In genomic region chr6:13242178-13242577, GRCh38 we compare ENCODE assay signal across 20 cellular contexts.
A peak's percentile ranks its signal among the peaks of the same experiment; 100 is the strongest.
DNase-seq lines count a peak whose midpoint lies in the region; ATAC-seq, FAIRE-seq and TF ChIP-seq lines count a peak whose summit lies in the region.
"Had no signal": no experiment of that assay in that cellular context is flagged by ENCODE, and none has a peak within 500 bp of the region (broad histone marks: within the 10 kb centered on the region; RNA-seq: fewer than 3 reads in every experiment).

No MANE protein-coding gene starts in this region.

- no peak for TF ChIP-seq RAD21 in HepG2 (CRISPR knock-in tag; IDR thresholded peaks at IDR 0.05)

- no peaks in the 10 kb centered on the region for H3K4me1 ChIP-seq in endodermal cell (ENCODE audit: control insufficient read depth, insufficient read depth, low read length)
- peaks cover 14% of the 10 kb centered on the region for H3K4me1 ChIP-seq in HepG2 (ENCODE audit: insufficient read depth, low read length)

- intact Hi-C loops in HepG2 (cut with micrococcal nuclease; ENCODE audit: unreplicated experiment): no loop called here
- intact Hi-C loops in natural killer cell (cut with micrococcal nuclease): no loop called here

- no peak for DNase-seq in WTC11 (ENCODE audit: low spot score)
- DNase-seq in endodermal cell: peak; percentile 8
- DNase-seq in HepG2 (ENCODE audit: low spot score): no peak
- no peak for DNase-seq in stimulated activated naive B cell treated with anti-CD40 and anti-IgM and Interleukin-4, amounts not matched to agents 10 μg/mL and 1 μg/mL and 100 μg/mL, for 72 hours
- DNase-seq in HCEC 1CT: no peak
- no peak for DNase-seq in natural killer cell
- no peak for DNase-seq in medulla oblongata (ENCODE audit: extremely low spot score)
- DNase-seq: C1 segment of cervical spinal cord; CD4-positive, CD25-positive, alpha-beta regulatory T cell; CD8-positive, alpha-beta T cell; DMS 273 treated with DMSO at 0.1 percent for 48 hours; DMS79; GDM1 had no signal

- H3K9ac ChIP-seq in endodermal cell (ENCODE audit: extremely low read depth, low read length, poor library complexity, severe bottlenecking) (no peak overlapping the region), HepG2 (ENCODE audit: insufficient read depth, low read depth, low read length) (no peak overlapping the region)

- H3K27me3 Mint-ChIP-seq in WTC11 (ENCODE audit: low read depth): no peaks in the 10 kb centered on the region
- peaks cover 2% of the 10 kb centered on the region for H3K27me3 Mint-ChIP-seq in endodermal cell (ENCODE audit: insufficient read depth)
- peaks cover 0 to 4% of the 10 kb centered on the region in 2 donors for H3K27me3 Mint-ChIP-seq in stimulated activated naive B cell treated with anti-CD40 and anti-IgM and Interleukin-4, amounts not matched to agents 10 μg/mL and 1 μg/mL and 100 μg/mL, for 72 hours
- peaks cover 15 to 35% of the 10 kb centered on the region in 2 donors for H3K27me3 Mint-ChIP-seq in natural killer cell (ENCODE audit: low read depth in 2 of 2)

- WGBS in endodermal cell (ENCODE audit: insufficient coverage in 1 of 2, insufficient read length in 1 of 2), 2 experiments: 92 to 93% methylated on average over 3 of the region's 3 CpGs
- WGBS in HepG2 (ENCODE audit: low lambda C conversion rate): 49% methylated on average over 3 of the region's 3 CpGs

- CTCF ChIA-PET in WTC11 (lab: Charles Lee): no interaction called here
- CTCF ChIA-PET in HepG2 (lab: Yijun Ruan, JAX; ENCODE audit: low intra/inter-chr PET ratio, low total read pairs): no interaction called here

- no peaks in the 10 kb centered on the region for H4K20me1 ChIP-seq in HepG2 (ENCODE audit: insufficient read depth, low read length)

- no peak overlapping the region for H3K27ac ChIP-seq in endodermal cell (ENCODE audit: low read depth, low read length)
- H3K27ac ChIP-seq in HepG2 (ENCODE audit: extremely low read length, insufficient read depth, low read length): no peak overlapping the region

- no peak overlapping the region for H3K4me3 Mint-ChIP-seq in WTC11
- no peak overlapping the region for H3K4me3 Mint-ChIP-seq in endodermal cell
- H3K4me3 Mint-ChIP-seq in stimulated activated naive B cell treated with anti-CD40 and anti-IgM and Interleukin-4, amounts not matched to agents 10 μg/mL and 1 μg/mL and 100 μg/mL, for 72 hours: no peak overlapping the region
- H3K4me3 Mint-ChIP-seq in natural killer cell: no peak overlapping the region
- H3K4me3 Mint-ChIP-seq: CD4-positive, CD25-positive, alpha-beta regulatory T cell; CD8-positive, alpha-beta T cell; GM23338 had no signal

- H3K4me1 Mint-ChIP-seq in WTC11: peaks cover 25% of the 10 kb centered on the region
- H3K4me1 Mint-ChIP-seq in endodermal cell: peaks cover 6% of the 10 kb centered on the region
- H3K4me1 Mint-ChIP-seq in stimulated activated naive B cell treated with anti-CD40 and anti-IgM and Interleukin-4, amounts not matched to agents 10 μg/mL and 1 μg/mL and 100 μg/mL, for 72 hours: peaks cover 37 to 73% of the 10 kb centered on the region in 2 donors
- no peaks in the 10 kb centered on the region for H3K4me1 Mint-ChIP-seq in natural killer cell
- H3K4me1 Mint-ChIP-seq: CD4-positive, CD25-positive, alpha-beta regulatory T cell had no signal

- in situ Hi-C loops in HepG2 (cut with HindIII; ENCODE audit: extremely low pct_ligation_motif_present, low pct_unique_long_range_greater_than_20kb): no loop called here

- no peaks in the 10 kb centered on the region for H3K79me2 ChIP-seq in HepG2 (ENCODE audit: insufficient read depth, low read length)

- H3K36me3 Mint-ChIP-seq in WTC11: peaks cover 9% of the 10 kb centered on the region
- H3K36me3 Mint-ChIP-seq in endodermal cell (ENCODE audit: low read depth): peaks cover 8% of the 10 kb centered on the region
- peaks cover 23 to 58% of the 10 kb centered on the region in 2 donors for H3K36me3 Mint-ChIP-seq in stimulated activated naive B cell treated with anti-CD40 and anti-IgM and Interleukin-4, amounts not matched to agents 10 μg/mL and 1 μg/mL and 100 μg/mL, for 72 hours
- H3K36me3 Mint-ChIP-seq in natural killer cell: no peaks in the 10 kb centered on the region
- H3K36me3 Mint-ChIP-seq: CD4-positive, CD25-positive, alpha-beta regulatory T cell; CD8-positive, alpha-beta T cell had no signal

- TF ChIP-seq POLR2A in HepG2 (IDR thresholded peaks at IDR 0.05; ENCODE audit: insufficient read depth in 1 of 2, low read depth in 2 of 2, low read length in 2 of 2): no peak

- H3K27me3 ChIP-seq in endodermal cell (ENCODE audit: control insufficient read depth, insufficient read depth, low read length, poor library complexity, severe bottlenecking): no peaks in the 10 kb centered on the region
- peaks cover 0 to 14% of the 10 kb centered on the region in 2 experiments; a peak in 2 of 5 replicates for H3K27me3 ChIP-seq in HepG2 (ENCODE audit: control insufficient read depth in 1 of 2, insufficient read depth in 2 of 2, low read length in 2 of 2)

- TF ChIP-seq EP300 in HepG2 (IDR thresholded peaks at IDR 0.05; ENCODE audit: low read depth in 2 of 2, low read length in 2 of 2) (no peak), HepG2 (CRISPR knock-in tag; IDR thresholded peaks at IDR 0.05; ENCODE audit: borderline replicate concordance) (no peak)

- ATAC-seq in WTC11: no peak
- 0 out of 3 replicates have a peak, but pooled peaks have one; percentile 28 for ATAC-seq in HepG2
- no peak for ATAC-seq in stimulated activated naive B cell treated with anti-CD40 and anti-IgM and Interleukin-4, amounts not matched to agents 10 μg/mL and 1 μg/mL and 100 μg/mL, for 72 hours (replicated peaks)
- no peak for ATAC-seq in natural killer cell
- ATAC-seq in GM18498 (IDR thresholded peaks at IDR 0.05; ENCODE audit: unreplicated experiment): no peak
- ATAC-seq: CD8-positive, alpha-beta T cell; GM23338; HCT116 had no signal

- TF ChIP-seq CTCF in WTC11 (IDR thresholded peaks at IDR 0.05): no peak
- TF ChIP-seq CTCF in endodermal cell (conservative IDR thresholded peaks at IDR 0.05): no peak
- TF ChIP-seq CTCF in HepG2 (CRISPR knock-in tag; IDR thresholded peaks at IDR 0.05): no peak
- TF ChIP-seq CTCF in natural killer cell (IDR thresholded peaks at IDR 0.05): no peak

- no TSS peak for BruUV-seq in HepG2 (replicated peaks; lab: Mats Ljungman, UMichigan)

- POLR2A ChIA-PET in WTC11 (lab: Charles Lee) (no interaction called here), HepG2 (lab: Yijun Ruan, JAX) (interaction anchor here (1.5 kb wide), 1 partner anchor 86 kb away, joined by 6 read pairs; the partner anchor contains the start of gene TBC1D7)

- peaks cover 30% of the 10 kb centered on the region for H3K36me3 ChIP-seq in endodermal cell (ENCODE audit: control insufficient read depth, insufficient read depth, low read length)
- no peaks in the 10 kb centered on the region for H3K36me3 ChIP-seq in HepG2 (replicated peaks in 1 of 2; ENCODE audit: control insufficient read depth in 1 of 2, insufficient read depth in 2 of 2, low read length in 2 of 2)

- no peak overlapping the region for H3K4me2 ChIP-seq in HepG2 (ENCODE audit: low read depth, low read length)
- H3K4me2 ChIP-seq: GM23338 had no signal

- H3K27ac Mint-ChIP-seq in WTC11 (peak overlapping the region; percentile 59; the same call in 1 of the 2 replicates), endodermal cell (no peak overlapping the region), natural killer cell (no peak overlapping the region)
- H3K27ac Mint-ChIP-seq in stimulated activated naive B cell treated with anti-CD40 and anti-IgM and Interleukin-4, amounts not matched to agents 10 μg/mL and 1 μg/mL and 100 μg/mL, for 72 hours: peak overlapping the region; percentile 37
- H3K27ac Mint-ChIP-seq: CD4-positive, CD25-positive, alpha-beta regulatory T cell; CD8-positive, alpha-beta T cell; GM23338 had no signal

- H3K9me3 Mint-ChIP-seq in WTC11 (peaks cover 7% of the 10 kb centered on the region), endodermal cell (peaks cover 22% of the 10 kb centered on the region), natural killer cell (peaks cover 0 to 5% of the 10 kb centered on the region in 2 donors)
- H3K9me3 Mint-ChIP-seq in stimulated activated naive B cell treated with anti-CD40 and anti-IgM and Interleukin-4, amounts not matched to agents 10 μg/mL and 1 μg/mL and 100 μg/mL, for 72 hours: peaks cover 7 to 11% of the 10 kb centered on the region in 2 donors

- no peak overlapping the region for H3K4me3 ChIP-seq in endodermal cell (ENCODE audit: low read length)
- H3K4me3 ChIP-seq in HepG2 (replicated peaks in 1 of 3; ENCODE audit: insufficient read depth in 1 of 3, low read depth in 2 of 3, low read length in 3 of 3): no peak overlapping the region
- H3K4me3 ChIP-seq: GM23338 had no signal

- H2AFZ ChIP-seq in HepG2 (ENCODE audit: low read length): no peak overlapping the region
- H2AFZ ChIP-seq: GM23338 had no signal

- H3K9me3 ChIP-seq in endodermal cell (ENCODE audit: control insufficient read depth, low read length): peaks cover 15% of the 10 kb centered on the region
- H3K9me3 ChIP-seq in HepG2 (ENCODE audit: low read length): no peaks in the 10 kb centered on the region

- FAIRE-seq in HepG2 (lab: Jason Lieb, UNC): no peak
- FAIRE-seq: D721Med, GM12892, GM19239, H54 had no signal

TF ChIP-seq in WTC11, 78 proteins besides CTCF, POLR2A, EP300 and RAD21 (continues in another document):
- TF ChIP-seq ZNF396 (CRISPR knock-in tag; IDR thresholded peaks at IDR 0.05; ENCODE audit: borderline replicate concordance) (no peak), MAX (CRISPR knock-in tag; IDR thresholded peaks at IDR 0.05) (no peak)

TF ChIP-seq in HepG2, 621 proteins besides CTCF, POLR2A, EP300 and RAD21:
- TF ChIP-seq TRIM22 (IDR thresholded peaks at IDR 0.05): no peak

Comparison
In these comparisons a context has a peak if more than half of its experiments do, and no peak if none do; other contexts are left out.
1. H3K27ac Mint-ChIP-seq: peak in WTC11 (single experiment) and stimulated activated naive B cell treated with anti-CD40 and anti-IgM and Interleukin-4, amounts not matched to agents 10 μg/mL and 1 μg/mL and 100 μg/mL, for 72 hours (single experiment); none in endodermal cell (single experiment) and natural killer cell (0 of 2).